Comparison of ENCODE assay signal across 29 cellular contexts in the genomic region with DNA sequence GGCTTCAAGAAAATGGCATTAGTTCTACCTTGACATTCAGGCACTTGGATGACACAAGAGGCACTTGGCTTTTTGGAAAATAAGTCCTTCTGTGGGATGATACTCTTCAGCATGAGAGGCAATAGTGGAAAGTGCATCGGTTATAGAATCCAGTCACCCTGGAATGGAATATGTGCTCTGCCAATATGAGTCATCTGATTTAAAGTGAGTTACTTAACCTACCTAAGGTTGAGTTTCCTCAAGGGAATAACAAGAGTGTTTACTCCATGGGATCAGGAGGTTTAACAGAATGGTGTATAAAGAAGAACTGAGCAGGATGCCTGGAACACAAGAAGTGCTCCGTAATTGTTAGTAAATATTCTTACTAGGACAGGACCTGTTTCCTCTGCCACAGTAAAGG.
"Had no signal": no experiment of that assay in that cellular context is flagged by ENCODE, and none has a peak within 500 bp of the region (broad histone marks: within the 10 kb centered on the region; RNA-seq: fewer than 3 reads in every experiment).

No MANE protein-coding gene starts in this region.

- H3K9me3 ChIP-seq: ascending aorta, esophagus squamous epithelium, gastroesophageal sphincter, right lobe of liver, thoracic aorta, vagina had no signal

- H3K27ac Mint-ChIP-seq: activated CD4-positive, alpha-beta memory T cell treated with anti-CD3 and anti-CD28 coated beads for 36 hours; activated naive CD4-positive, alpha-beta T cell treated with anti-CD3 and anti-CD28 coated beads for 36 hours; activated naive CD8-positive, alpha-beta T cell treated with anti-CD3 and anti-CD28 coated beads for 36 hours; activated T-helper 1 cell treated with anti-CD3 and anti-CD28 coated beads, Interleukin-12 subunit alpha, Interleukin-12 subunit beta, Interleukin-2, Interleukin-4 antibody, amounts not matched to agents 30 ng/mL and 10 ng/mL and 1 ng/mL, durations not matched to agents 14 hours and 24 hours and 36 hours; brain; endodermal cell; memory B cell; stimulated activated naive CD8-positive, alpha-beta T cell treated with anti-CD3 and anti-CD28 coated beads, Interleukin-15, Interleukin-2, amounts not matched to agents 100 ng/mL and 50 ng/mL, for 24 hours; type B pancreatic cell had no signal

- H3K27me3 Mint-ChIP-seq: activated CD4-positive, alpha-beta memory T cell treated with anti-CD3 and anti-CD28 coated beads for 36 hours; activated naive CD8-positive, alpha-beta T cell treated with anti-CD3 and anti-CD28 coated beads for 36 hours; brain; memory B cell; naive thymus-derived CD8-positive, alpha-beta T cell; stimulated activated naive CD8-positive, alpha-beta T cell treated with anti-CD3 and anti-CD28 coated beads, Interleukin-15, Interleukin-2, amounts not matched to agents 100 ng/mL and 50 ng/mL, for 24 hours; type B pancreatic cell had no signal

- ATAC-seq: gastroesophageal sphincter; left cardiac atrium; naive thymus-derived CD8-positive, alpha-beta T cell; right lobe of liver had no signal

- H3K4me1 ChIP-seq: ascending aorta, esophagus squamous epithelium, gastroesophageal sphincter, right lobe of liver, vagina had no signal

- H3K36me3 ChIP-seq: ascending aorta, esophagus squamous epithelium, gastroesophageal sphincter, right lobe of liver, thoracic aorta, vagina had no signal

- H3K4me3 ChIP-seq: ascending aorta, esophagus squamous epithelium, gastroesophageal sphincter, hepatocyte, right lobe of liver, thoracic aorta, vagina had no signal

- DNase-seq: activated CD4-positive, alpha-beta memory T cell treated with anti-CD3 and anti-CD28 coated beads for 36 hours; activated CD4-positive, alpha-beta T cell treated with anti-CD3 and anti-CD28 coated beads for 48 hours; activated CD8-positive, alpha-beta memory T cell treated with anti-CD3 and anti-CD28 coated beads, Interleukin-2, amount 50 U/mL, for 4 hours; activated effector memory CD4-positive, alpha-beta T cell treated with anti-CD3 and anti-CD28 coated beads, Interleukin-2, amount 50 U/mL, for 16 hours; activated naive CD4-positive, alpha-beta T cell treated with anti-CD3 and anti-CD28 coated beads for 36 hours; activated naive CD8-positive, alpha-beta T cell treated with anti-CD3 and anti-CD28 coated beads for 36 hours; activated T-cell treated with anti-CD3 and anti-CD28 coated beads, Interleukin-2, amount 50 U/mL, for 1 hour; central memory CD4-positive, alpha-beta T cell; endodermal cell; esophagus squamous epithelium; islet precursor cell; left cardiac atrium; naive thymus-derived CD8-positive, alpha-beta T cell; nucleus accumbens; right lobe of liver; stimulated activated CD4-positive, alpha-beta T cell treated with anti-CD3 and anti-CD28 coated beads, Interleukin-2, amount 100 ng/mL, for 48 hours had no signal

- H3K27ac ChIP-seq: ascending aorta, esophagus squamous epithelium, gastroesophageal sphincter, hepatocyte, parathyroid adenoma, right lobe of liver, thoracic aorta, vagina, VCaP had no signal

- H3K9me3 Mint-ChIP-seq: activated CD4-positive, alpha-beta memory T cell treated with anti-CD3 and anti-CD28 coated beads for 36 hours; activated naive CD4-positive, alpha-beta T cell treated with anti-CD3 and anti-CD28 coated beads for 36 hours; activated naive CD8-positive, alpha-beta T cell treated with anti-CD3 and anti-CD28 coated beads for 36 hours; activated T-helper 1 cell treated with anti-CD3 and anti-CD28 coated beads, Interleukin-12 subunit alpha, Interleukin-12 subunit beta, Interleukin-2, Interleukin-4 antibody, amounts not matched to agents 30 ng/mL and 10 ng/mL and 1 ng/mL, durations not matched to agents 14 hours and 24 hours and 36 hours; endodermal cell; memory B cell; neural crest cell; stimulated activated naive CD8-positive, alpha-beta T cell treated with anti-CD3 and anti-CD28 coated beads, Interleukin-15, Interleukin-2, amounts not matched to agents 100 ng/mL and 50 ng/mL, for 24 hours; type B pancreatic cell had no signal

- H3K36me3 Mint-ChIP-seq: brain, memory B cell had no signal

- H3K27me3 ChIP-seq: ascending aorta, esophagus squamous epithelium, gastroesophageal sphincter, hepatocyte, right lobe of liver, vagina had no signal

- H3K4me3 Mint-ChIP-seq: activated CD4-positive, alpha-beta memory T cell treated with anti-CD3 and anti-CD28 coated beads for 36 hours; activated naive CD4-positive, alpha-beta T cell treated with anti-CD3 and anti-CD28 coated beads for 36 hours; activated naive CD8-positive, alpha-beta T cell treated with anti-CD3 and anti-CD28 coated beads for 36 hours; activated T-helper 1 cell treated with anti-CD3 and anti-CD28 coated beads, Interleukin-12 subunit alpha, Interleukin-12 subunit beta, Interleukin-2, Interleukin-4 antibody, amounts not matched to agents 30 ng/mL and 10 ng/mL and 1 ng/mL, durations not matched to agents 14 hours and 24 hours and 36 hours; brain; endodermal cell; memory B cell; naive thymus-derived CD8-positive, alpha-beta T cell; neural crest cell; stimulated activated naive CD8-positive, alpha-beta T cell treated with anti-CD3 and anti-CD28 coated beads, Interleukin-15, Interleukin-2, amounts not matched to agents 100 ng/mL and 50 ng/mL, for 24 hours; type B pancreatic cell had no signal

- H3K4me1 Mint-ChIP-seq: brain, memory B cell, neural crest cell had no signal
